ENCODE assay signal across 1 cellular context in the genomic region with DNA sequence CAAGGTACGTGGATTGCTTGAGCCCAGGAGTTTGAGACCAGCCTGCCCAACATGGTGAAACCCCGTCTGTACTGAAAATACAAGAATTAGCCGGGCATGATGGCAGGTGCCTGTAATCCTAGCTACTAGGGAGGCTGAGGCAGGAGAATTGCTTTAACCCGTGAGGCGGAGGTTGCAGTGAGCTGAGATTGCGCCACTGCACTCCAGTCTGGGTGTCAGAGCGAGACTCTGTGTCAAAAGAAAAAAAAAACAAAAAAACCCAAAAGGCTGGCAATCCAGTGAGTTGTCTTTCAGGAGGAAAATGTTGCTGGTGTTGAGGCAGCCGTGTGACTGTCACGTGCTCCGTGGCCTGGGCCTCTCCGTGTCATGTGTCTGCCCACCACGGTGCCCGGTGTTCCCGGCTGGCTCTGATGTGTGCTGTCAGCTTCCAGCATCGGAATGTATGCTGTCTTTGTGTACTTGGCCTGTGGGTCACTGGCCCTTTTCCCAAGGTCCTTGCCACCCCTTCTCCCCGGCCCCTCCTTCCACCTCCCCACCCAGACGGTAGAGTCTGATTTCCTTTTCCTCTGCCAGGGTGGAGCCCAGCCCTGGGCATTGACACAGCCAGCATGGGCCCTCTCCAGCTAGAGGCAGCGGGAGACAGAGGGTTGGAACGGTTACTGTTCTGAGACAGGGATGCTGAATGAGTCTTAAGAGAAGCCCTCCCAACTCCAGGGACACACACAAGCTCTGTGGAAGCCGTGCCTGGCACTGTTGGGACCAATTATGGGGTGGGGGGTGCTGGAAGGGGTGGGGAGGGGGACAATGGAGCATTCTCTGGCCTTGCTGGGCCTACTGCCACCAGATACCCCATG.
TF ChIP-seq lines count a peak whose summit lies in the region.

No MANE protein-coding gene starts in this region.

TF ChIP-seq in HepG2, 621 proteins besides CTCF, POLR2A, EP300 and RAD21 (continued from another document and continues in another):
- TF ChIP-seq, protein P1, sequence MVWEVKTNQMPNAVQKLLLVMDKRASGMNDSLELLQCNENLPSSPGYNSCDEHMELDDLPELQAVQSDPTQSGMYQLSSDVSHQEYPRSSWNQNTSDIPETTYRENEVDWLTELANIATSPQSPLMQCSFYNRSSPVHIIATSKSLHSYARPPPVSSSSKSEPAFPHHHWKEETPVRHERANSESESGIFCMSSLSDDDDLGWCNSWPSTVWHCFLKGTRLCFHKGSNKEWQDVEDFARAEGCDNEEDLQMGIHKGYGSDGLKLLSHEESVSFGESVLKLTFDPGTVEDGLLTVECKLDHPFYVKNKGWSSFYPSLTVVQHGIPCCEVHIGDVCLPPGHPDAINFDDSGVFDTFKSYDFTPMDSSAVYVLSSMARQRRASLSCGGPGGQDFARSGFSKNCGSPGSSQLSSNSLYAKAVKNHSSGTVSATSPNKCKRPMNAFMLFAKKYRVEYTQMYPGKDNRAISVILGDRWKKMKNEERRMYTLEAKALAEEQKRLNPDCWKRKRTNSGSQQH (CRISPR knock-in tag; IDR thresholded peaks at IDR 0.05; ENCODE audit: low read depth) = 0 out of 2 replicates have a peak, but pooled peaks have one; percentile 34
- peak; percentile 44; the same call in 1 of the 2 replicates for TF ChIP-seq PATZ1 (CRISPR knock-in tag; IDR thresholded peaks at IDR 0.05)
- TF ChIP-seq NR2F1 (CRISPR knock-in tag; IDR thresholded peaks at IDR 0.05) = peak; percentile 72 to 88; a peak in 3 of 4 replicates
- peak; percentile 71; the same call in 1 of the 2 replicates for TF ChIP-seq ZGPAT (CRISPR knock-in tag; IDR thresholded peaks at IDR 0.05)
- peak; percentile 49 for TF ChIP-seq PAXIP1 (CRISPR knock-in tag; conservative IDR thresholded peaks at IDR 0.05)
- TF ChIP-seq ZNF770 (CRISPR knock-in tag; IDR thresholded peaks at IDR 0.05) = peak; percentile 93
- 0 out of 2 replicates have a peak, but pooled peaks have one; percentile 7 for TF ChIP-seq CREB1 (IDR thresholded peaks at IDR 0.05)
- no peak for TF ChIP-seq CREB1 (CRISPR knock-in tag; IDR thresholded peaks at IDR 0.05)
- TF ChIP-seq MYNN (CRISPR knock-in tag; IDR thresholded peaks at IDR 0.05; ENCODE audit: low read depth) = no peak
- no peak for TF ChIP-seq ZNF318 (CRISPR knock-in tag; IDR thresholded peaks at IDR 0.05)
- no peak for TF ChIP-seq SUZ12 (IDR thresholded peaks at IDR 0.05; ENCODE audit: low read depth, low read length)
- peak; percentile 73 for TF ChIP-seq SMAD3 (CRISPR knock-in tag; IDR thresholded peaks at IDR 0.05)
- TF ChIP-seq, protein P2, sequence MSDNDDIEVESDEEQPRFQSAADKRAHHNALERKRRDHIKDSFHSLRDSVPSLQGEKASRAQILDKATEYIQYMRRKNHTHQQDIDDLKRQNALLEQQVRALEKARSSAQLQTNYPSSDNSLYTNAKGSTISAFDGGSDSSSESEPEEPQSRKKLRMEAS (IDR thresholded peaks at IDR 0.05) = peak; percentile 80
- TF ChIP-seq, protein P3, sequence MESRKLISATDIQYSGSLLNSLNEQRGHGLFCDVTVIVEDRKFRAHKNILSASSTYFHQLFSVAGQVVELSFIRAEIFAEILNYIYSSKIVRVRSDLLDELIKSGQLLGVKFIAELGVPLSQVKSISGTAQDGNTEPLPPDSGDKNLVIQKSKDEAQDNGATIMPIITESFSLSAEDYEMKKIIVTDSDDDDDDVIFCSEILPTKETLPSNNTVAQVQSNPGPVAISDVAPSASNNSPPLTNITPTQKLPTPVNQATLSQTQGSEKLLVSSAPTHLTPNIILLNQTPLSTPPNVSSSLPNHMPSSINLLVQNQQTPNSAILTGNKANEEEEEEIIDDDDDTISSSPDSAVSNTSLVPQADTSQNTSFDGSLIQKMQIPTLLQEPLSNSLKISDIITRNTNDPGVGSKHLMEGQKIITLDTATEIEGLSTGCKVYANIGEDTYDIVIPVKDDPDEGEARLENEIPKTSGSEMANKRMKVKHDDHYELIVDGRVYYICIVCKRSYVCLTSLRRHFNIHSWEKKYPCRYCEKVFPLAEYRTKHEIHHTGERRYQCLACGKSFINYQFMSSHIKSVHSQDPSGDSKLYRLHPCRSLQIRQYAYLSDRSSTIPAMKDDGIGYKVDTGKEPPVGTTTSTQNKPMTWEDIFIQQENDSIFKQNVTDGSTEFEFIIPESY (CRISPR knock-in tag; IDR thresholded peaks at IDR 0.05) = peak; percentile 29; the same call in 1 of the 2 replicates
- peak; percentile 72 for TF ChIP-seq KAT8 (CRISPR knock-in tag; IDR thresholded peaks at IDR 0.05)
- no peak for TF ChIP-seq ZNF550 (CRISPR knock-in tag; IDR thresholded peaks at IDR 0.05; ENCODE audit: borderline replicate concordance)
- TF ChIP-seq BCL6 (CRISPR knock-in tag; IDR thresholded peaks at IDR 0.05) = peak; percentile 70
- peak; percentile 81 for TF ChIP-seq RAD51 (IDR thresholded peaks at IDR 0.05; ENCODE audit: borderline replicate concordance)
- TF ChIP-seq SKI (IDR thresholded peaks at IDR 0.05; ENCODE audit: partially characterized antibody) = peak; percentile 68
- TF ChIP-seq, protein P4, sequence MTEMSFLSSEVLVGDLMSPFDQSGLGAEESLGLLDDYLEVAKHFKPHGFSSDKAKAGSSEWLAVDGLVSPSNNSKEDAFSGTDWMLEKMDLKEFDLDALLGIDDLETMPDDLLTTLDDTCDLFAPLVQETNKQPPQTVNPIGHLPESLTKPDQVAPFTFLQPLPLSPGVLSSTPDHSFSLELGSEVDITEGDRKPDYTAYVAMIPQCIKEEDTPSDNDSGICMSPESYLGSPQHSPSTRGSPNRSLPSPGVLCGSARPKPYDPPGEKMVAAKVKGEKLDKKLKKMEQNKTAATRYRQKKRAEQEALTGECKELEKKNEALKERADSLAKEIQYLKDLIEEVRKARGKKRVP (CRISPR knock-in tag; IDR thresholded peaks at IDR 0.05) = peak in 1 of 2 experiments; percentile 34; a peak in 1 of 4 replicates
- TF ChIP-seq ZNF549 (CRISPR knock-in tag; IDR thresholded peaks at IDR 0.05) = no peak
- no peak for TF ChIP-seq ZNF784 (CRISPR knock-in tag; IDR thresholded peaks at IDR 0.05; ENCODE audit: borderline replicate concordance)
- peak; percentile 77 for TF ChIP-seq NCOA2 (CRISPR knock-in tag; IDR thresholded peaks at IDR 0.05)
